ENCODE assay signal across 20 cellular contexts in genomic region chr21:34077888-34078287, GRCh38. TPM values are rescaled to one million over a fixed set of nuclear protein-coding genes. Genes with fewer than 3 reads are reported as not detected.
DNase-seq lines count a peak whose midpoint lies in the region; ATAC-seq, FAIRE-seq and TF ChIP-seq lines count a peak whose summit lies in the region.
"Had no signal": no experiment of that assay in that cellular context is flagged by ENCODE, and none has a peak within 500 bp of the region (broad histone marks: within the 10 kb centered on the region; RNA-seq: fewer than 3 reads in every experiment).

No MANE protein-coding gene starts in this region.

- H3K9me3 ChIP-seq in SK-N-SH (no peaks in the 10 kb centered on the region), OCI-LY7 (ENCODE audit: low read length) (no peaks in the 10 kb centered on the region), GM12878 (replicated peaks; ENCODE audit: control insufficient read depth, insufficient read depth, low read length) (no peaks in the 10 kb centered on the region), psoas muscle (no peaks in the 10 kb centered on the region), small intestine (ENCODE audit: control insufficient read depth, low read depth) (no peaks in the 10 kb centered on the region), gastrocnemius medialis (no peaks in the 10 kb centered on the region)
- H3K9me3 ChIP-seq: right lobe of liver had no signal

- ATAC-seq in SK-N-SH treated with all-trans-retinoic acid at 6 μM for 48 hours (no peak), GM12878 (0 out of 3 replicates have a peak, but pooled peaks have one; percentile 2), psoas muscle (no peak), gastrocnemius medialis (no peak)
- ATAC-seq: left lobe of liver; right lobe of liver; stimulated activated memory B cell treated with anti-CD40 and anti-IgM and Interleukin-4, amounts not matched to agents 10 μg/mL and 1 μg/mL and 100 μg/mL, for 72 hours had no signal

- H3F3A ChIP-seq in SK-N-SH (replicated peaks; ENCODE audit: insufficient read depth) = peaks cover 8% of the 10 kb centered on the region

- H3K4me2 ChIP-seq in SK-N-SH = 0 out of 2 replicates have a peak overlapping the region, but pooled peaks have one; percentile 16
- peak overlapping the region; percentile 22; the same call in 1 of the 2 replicates for H3K4me2 ChIP-seq in OCI-LY7 (ENCODE audit: low read length)
- peak overlapping the region; percentile 74 for H3K4me2 ChIP-seq in GM12878 (ENCODE audit: control insufficient read depth, insufficient read depth)

- no peaks in the 10 kb centered on the region for H3K27me3 ChIP-seq in SK-N-SH (ENCODE audit: insufficient read depth)
- H3K27me3 ChIP-seq in GM12878 (replicated peaks in 1 of 2; ENCODE audit: control insufficient read depth in 2 of 2, insufficient read depth in 2 of 2, low read length in 1 of 2) = no peaks in the 10 kb centered on the region
- no peaks in the 10 kb centered on the region for H3K27me3 ChIP-seq in psoas muscle (ENCODE audit: insufficient read depth in 3 of 3, low read length in 2 of 3)
- H3K27me3 ChIP-seq in small intestine (ENCODE audit: control insufficient read depth in 2 of 2, insufficient read depth in 2 of 2, low read length in 2 of 2) = no peaks in the 10 kb centered on the region
- H3K27me3 ChIP-seq in gastrocnemius medialis = no peaks in the 10 kb centered on the region
- H3K27me3 ChIP-seq: right lobe of liver had no signal

- WGBS in SK-N-SH (ENCODE audit: low lambda C conversion rate) = 80% methylated on average over 1 of the region's 1 CpG
- 57% methylated on average over 1 of the region's 1 CpG for WGBS in GM12878 (ENCODE audit: insufficient coverage, insufficient replicate concordance, low lambda C conversion rate, missing lambda C conversion rate)
- WGBS in psoas muscle, 3 donors = 79 to 87% (median 79%) methylated on average over 1 of the region's 1 CpG
- 58 to 83% (median 73%) methylated on average over 1 of the region's 1 CpG for WGBS in small intestine, 3 donors

- H4K20me1 ChIP-seq in SK-N-SH (ENCODE audit: insufficient read depth) = peaks cover 60% of the 10 kb centered on the region
- peaks cover 35% of the 10 kb centered on the region for H4K20me1 ChIP-seq in OCI-LY7 (ENCODE audit: insufficient read depth, low read length)
- no peaks in the 10 kb centered on the region for H4K20me1 ChIP-seq in GM12878 (ENCODE audit: control insufficient read depth, insufficient read depth)

- H3K4me1 ChIP-seq in SK-N-SH (ENCODE audit: control insufficient read depth in 1 of 2, insufficient read depth in 2 of 2, low read depth in 1 of 2, low read length in 1 of 2) (peaks cover 13 to 47% of the 10 kb centered on the region in 2 experiments), OCI-LY7 (ENCODE audit: insufficient read depth, low read length, poor library complexity, severe bottlenecking) (peaks cover 40% of the 10 kb centered on the region), GM12878 (ENCODE audit: control insufficient read depth, insufficient read depth, low read length) (peaks cover 24% of the 10 kb centered on the region), psoas muscle (peaks cover 61% of the 10 kb centered on the region), small intestine (ENCODE audit: control insufficient read depth in 2 of 2, insufficient read depth in 1 of 2, low read depth in 1 of 2, low read length in 1 of 2) (peaks cover 0 to 18% of the 10 kb centered on the region in 2 donors), gastrocnemius medialis (peaks cover 76 to 78% of the 10 kb centered on the region in 2 donors)

- no peak for FAIRE-seq in GM12878 (lab: Jason Lieb, UNC)
- no peak for FAIRE-seq in small intestine (lab: Jason Lieb, UNC)
- FAIRE-seq: GM18507, RCC 7860 had no signal

- TF ChIP-seq CTCF in SK-N-SH (IDR thresholded peaks at IDR 0.05) = no peak
- no peak for TF ChIP-seq CTCF in OCI-LY7 (conservative IDR thresholded peaks at IDR 0.05; ENCODE audit: low read length)
- TF ChIP-seq CTCF in GM12878 (IDR thresholded peaks at IDR 0.05 in 2 of 3, conservative IDR thresholded peaks at IDR 0.05 in 1 of 3; ENCODE audit: control insufficient read depth in 2 of 3, extremely low read depth in 1 of 3, insufficient read depth in 1 of 3, low read depth in 3 of 3, low read length in 3 of 3) = no peak
- TF ChIP-seq CTCF in psoas muscle (IDR thresholded peaks at IDR 0.05) = no peak
- no peak for TF ChIP-seq CTCF in GM13976 (IDR thresholded peaks at IDR 0.05; ENCODE audit: borderline replicate concordance, control extremely low read depth, extremely low read depth, insufficient read depth, missing control alignments)
- no peak for TF ChIP-seq CTCF in gastrocnemius medialis (IDR thresholded peaks at IDR 0.05 in 4 of 5, conservative IDR thresholded peaks at IDR 0.05 in 1 of 5)

- BruUV-seq in OCI-LY7 (replicated peaks; lab: Mats Ljungman, UMichigan) (no TSS peak), GM12878 (replicated peaks; lab: Mats Ljungman, UMichigan) (no TSS peak)

- H3K36me3 ChIP-seq in SK-N-SH (replicated peaks in 1 of 2; ENCODE audit: control insufficient read depth in 1 of 2, insufficient read depth in 2 of 2, low read length in 1 of 2) (peaks cover 14 to 49% of the 10 kb centered on the region in 2 experiments), OCI-LY7 (ENCODE audit: insufficient read depth, low read length) (peaks cover 81% of the 10 kb centered on the region), GM12878 (ENCODE audit: control insufficient read depth in 2 of 2, insufficient read depth in 2 of 2, low read length in 1 of 2) (no peaks in the 10 kb centered on the region; a peak in 1 of 4 replicates), psoas muscle (ENCODE audit: insufficient read depth in 1 of 2, low read depth in 1 of 2) (peaks cover 8 to 12% of the 10 kb centered on the region in 2 donors), small intestine (ENCODE audit: control insufficient read depth in 2 of 2, insufficient read depth in 2 of 2, low read length in 2 of 2) (no peaks in the 10 kb centered on the region), gastrocnemius medialis (no peaks in the 10 kb centered on the region)
- H3K36me3 ChIP-seq: right lobe of liver had no signal

- H2AFZ ChIP-seq in SK-N-SH (ENCODE audit: low read depth) = no peak overlapping the region
- no peak overlapping the region for H2AFZ ChIP-seq in OCI-LY7 (ENCODE audit: low read length)
- H2AFZ ChIP-seq in GM12878 (ENCODE audit: control insufficient read depth, low read depth, low read length) = no peak overlapping the region

- POLR2A ChIA-PET in SK-N-SH (lab: Yijun Ruan, JAX) = no interaction called here
- POLR2A ChIA-PET in OCI-LY7 (lab: Charles Lee) = interaction anchor here (1.4 to 2.7 kb wide), 2 partner anchors 15 to 25 kb away, joined by 3 to 6 read pairs; no protein-coding TSS in a partner anchor
- POLR2A ChIA-PET in GM12878 (lab: Charles Lee) = interaction anchor here (0.9 to 2.5 kb wide), 5 partner anchors 10 to 126 kb away, joined by 3 to 8 read pairs (median 4); no protein-coding TSS in a partner anchor

- TF ChIP-seq EP300 in SK-N-SH (IDR thresholded peaks at IDR 0.05; ENCODE audit: borderline replicate concordance in 1 of 2, low read depth in 1 of 2, low read length in 1 of 2) (no peak), GM12878 (IDR thresholded peaks at IDR 0.05; ENCODE audit: borderline replicate concordance in 1 of 2, control insufficient read depth in 1 of 2, low read depth in 2 of 2, low read length in 2 of 2) (no peak)

- peaks cover 88% of the 10 kb centered on the region for H3K79me2 ChIP-seq in SK-N-SH (ENCODE audit: insufficient read depth)
- H3K79me2 ChIP-seq in OCI-LY7 (ENCODE audit: insufficient read depth, low read depth, low read length) = peaks cover 85% of the 10 kb centered on the region
- peaks cover 88% of the 10 kb centered on the region for H3K79me2 ChIP-seq in GM12878 (ENCODE audit: control insufficient read depth, insufficient read depth, low read length)

- in situ Hi-C loops in GM12878 (cut with MboI) (no loop called here), GM13976 (cut with MboI; ENCODE audit: low sequenced_read_pairs, unreplicated experiment) (no loop called here), gastrocnemius medialis (cut with MboI; ENCODE audit: low sequenced_read_pairs in 4 of 4) (loop anchor here in 2 of 4 donors (10.0 kb wide), 1 partner anchor 153 kb away; no protein-coding TSS in a partner anchor)

- TF ChIP-seq RAD21 in SK-N-SH (IDR thresholded peaks at IDR 0.05; ENCODE audit: low read length) (no peak), GM12878 (IDR thresholded peaks at IDR 0.05; ENCODE audit: insufficient read depth, low read depth, low read length) (no peak)

- H3K9me2 ChIP-seq in SK-N-SH (no peaks in the 10 kb centered on the region), OCI-LY7 (ENCODE audit: insufficient read depth, low read length) (no peaks in the 10 kb centered on the region)

- SMC1A ChIA-PET in GM12878 (lab: Charles Lee; ENCODE audit: uncharacterized antibody, unreplicated experiment) = interaction anchor here (0.7 to 6.8 kb wide), 14 partner anchors 9 to 269 kb away, joined by 3 to 118 read pairs (median 4); no protein-coding TSS in a partner anchor

- H3K9ac ChIP-seq in SK-N-SH = no peak overlapping the region
- no peak overlapping the region for H3K9ac ChIP-seq in GM12878 (ENCODE audit: control insufficient read depth, insufficient read depth, low read length)

- H3K4me3 ChIP-seq in SK-N-SH (ENCODE audit: low read depth in 2 of 2, low read length in 1 of 2) = no peak overlapping the region
- no peak overlapping the region for H3K4me3 ChIP-seq in OCI-LY7 (ENCODE audit: low read depth, low read length, poor library complexity, severe bottlenecking)
- H3K4me3 ChIP-seq in GM12878 = peak overlapping the region; percentile 54; the same call in 1 of the 2 replicates
- H3K4me3 ChIP-seq in psoas muscle = peak overlapping the region; percentile 3
- H3K4me3 ChIP-seq in small intestine (ENCODE audit: low read depth in 1 of 2, low read length in 2 of 2) = no peak overlapping the region
- H3K4me3 ChIP-seq in gastrocnemius medialis = no peak overlapping the region
- H3K4me3 ChIP-seq: right lobe of liver had no signal

- intact Hi-C loops in OCI-LY7 (cut with micrococcal nuclease; ENCODE audit: unreplicated experiment) = no loop called here
- intact Hi-C loops in GM12878 (cut with micrococcal nuclease; ENCODE audit: unreplicated experiment) = loop anchor here (2.0 to 5.0 kb wide), 3 partner anchors 21 to 156 kb away; no protein-coding TSS in a partner anchor
- intact Hi-C loops in psoas muscle (cut with DNase I) = loop anchor here in 1 of 2 donors (5.0 to 10.0 kb wide), 2 partner anchors 51 to 133 kb away; no protein-coding TSS in a partner anchor
- intact Hi-C loops in gastrocnemius medialis (cut with DNase I; ENCODE audit: low total_unique reads) = loop anchor here (10.0 kb wide), 1 partner anchor 133 kb away; no protein-coding TSS in a partner anchor

- TF ChIP-seq POLR2A in GM12878 (IDR thresholded peaks at IDR 0.05; ENCODE audit: low read depth, low read length) = no peak
- TF ChIP-seq POLR2A in gastrocnemius medialis (IDR thresholded peaks at IDR 0.05) = no peak

- CTCF ChIA-PET in SK-N-SH (lab: Yijun Ruan, JAX) (interaction anchor here (5.5 kb wide), 1 partner anchor 14 kb away, joined by 43 read pairs; no protein-coding TSS in a partner anchor), OCI-LY7 (lab: Charles Lee; ENCODE audit: unreplicated experiment) (interaction anchor here (0.7 kb wide), 1 partner anchor 13 kb away, joined by 3 read pairs; no protein-coding TSS in a partner anchor), GM12878 (lab: Yijun Ruan, JAX) (interaction anchor here (0.6 to 6.2 kb wide), 5 partner anchors 53 to 478 kb away, joined by 3 to 29 read pairs (median 8); no protein-coding TSS in a partner anchor)

- 0 out of 4 replicates have a peak overlapping the region, but pooled peaks of 1 of the 2 experiments have one; percentile 1 for H3K27ac ChIP-seq in SK-N-SH (ENCODE audit: low read depth in 2 of 2, low read length in 1 of 2)
- no peak overlapping the region for H3K27ac ChIP-seq in OCI-LY7 (ENCODE audit: low read depth, low read length, poor library complexity, severe bottlenecking)
- H3K27ac ChIP-seq in GM12878 (ENCODE audit: control insufficient read depth, insufficient read depth) = no peak overlapping the region; the same call in 1 of the 2 replicates
- H3K27ac ChIP-seq in psoas muscle = peak overlapping the region; percentile 20
- no peak overlapping the region for H3K27ac ChIP-seq in small intestine (ENCODE audit: low read depth in 1 of 2, low read length in 1 of 2)
- peak overlapping the region in 2 of 4 donors; percentile 30 to 35 for H3K27ac ChIP-seq in gastrocnemius medialis
- H3K27ac ChIP-seq: 22Rv1, right lobe of liver had no signal

- RAD21 ChIA-PET in GM12878 (lab: Charles Lee; ENCODE audit: unreplicated experiment) = interaction anchor here (0.9 to 7.0 kb wide), 10 partner anchors 8 to 270 kb away, joined by 3 to 51 read pairs (median 4); no protein-coding TSS in a partner anchor

- DNase-seq in SK-N-SH = no peak
- DNase-seq in OCI-LY7 (ENCODE audit: low spot score) = no peak
- no peak for DNase-seq in GM12878 (ENCODE audit: low read depth, low spot score)
- DNase-seq in psoas muscle = no peak
- DNase-seq in small intestine = no peak
- DNase-seq in GM13976 (ENCODE audit: low spot score) = no peak
- DNase-seq in gastrocnemius medialis = no peak
- DNase-seq: activated CD8-positive, alpha-beta memory T cell treated with anti-CD3 and anti-CD28 coated beads for 24 hours; amygdala; GDM1; naive B cell; NCI-H1417 treated with DMSO at 0.1 percent for 48 hours; right lobe of liver; stimulated activated CD4-positive, alpha-beta T cell treated with anti-CD3 and anti-CD28 coated beads, Interleukin-4, amount 100 ng/mL, for 4 hours had no signal

RNA-seq across cellular contexts. Expression of gene MRPS6, which starts 4.5 kb away (rescaled TPM):
- polyA plus RNA-seq in SK-N-SH (2012; rRNA removed) (26.8 and 69.2 TPM in 2 replicates), GM12878 (2011; rRNA removed) (45.1 and 61.3 TPM in 2 replicates), GM12878 (2014; fragmentation: Illumina TruSeq; extraction: Trizol) (107 TPM in 2 replicates), GM12878 (2014; fragmentation: Nextera tagmentation; extraction: Ambion mirVana) (10 to 100 TPM; 55.6 to 95.2 TPM), GM12878 (2014; rRNA removed) (61.5 and 85.5 TPM in 2 replicates), GM12878 (2016; fragmentation: Nextera tagmentation; extraction: Ambion mirVana) (100 to 1,000 TPM; 228 to 232 TPM), psoas muscle (100 to 1,000 TPM in 2 of 3 donors, 10 to 100 TPM in 1; 69.9 to 191 (median 116) TPM), small intestine (10 to 100 TPM; 47.0 to 59.7 (median 57.8) TPM)
- polyA plus RNA-seq in SK-N-SH (2012; cell fraction: cytosol; rRNA removed) = 69.5 and 89.7 TPM in 2 replicates
- 37.7 and 46.6 TPM in 2 replicates for polyA plus RNA-seq in SK-N-SH (2012; cell fraction: nucleus; rRNA removed)
- total RNA-seq in OCI-LY7 (2014; rRNA removed; shearing (Covaris generic)) = 15.2 and 20.9 TPM in 2 replicates
- total RNA-seq in OCI-LY7 (2022) (56.1 and 64.7 TPM in 2 replicates), GM12878 (2014; rRNA removed) (32.5 and 37.3 TPM in 2 replicates), GM12878 (2014; rRNA removed; fragmentation: Illumina TruSeq; extraction: Trizol) (39.8 and 41.0 TPM in 2 replicates), GM12878 (2021) (97.0 and 101 TPM in 2 replicates), psoas muscle (10 to 100 TPM; 38.8 to 92.9 (median 76.7) TPM), gastrocnemius medialis (10 to 100 TPM; 17.3 to 54.8 (median 29.3) TPM)
- total RNA-seq in GM12878 (2013; cell fraction: nucleolus; rRNA removed) = 47.5 and 49.3 TPM in 2 replicates
- 58.7 TPM for polyA plus RNA-seq in GM12878 (2011; ENCODE audit: low read depth)
- polyA plus RNA-seq in GM12878 (2011; cell fraction: cytosol; rRNA removed) = 39.0 and 43.6 TPM in 2 replicates
- polyA plus RNA-seq in GM12878 (2011; cell fraction: nucleus; rRNA removed) = 67.4 and 71.1 TPM in 2 replicates
- 74.7 and 85.0 TPM in 2 replicates for polyA plus RNA-seq in GM12878 (2012)
- 23.5 and 29.5 TPM in 2 replicates for polyA minus RNA-seq in GM12878 (2011; rRNA and poly(A)+ RNA removed)
- 5.1 and 10.1 TPM in 2 replicates for polyA minus RNA-seq in GM12878 (2011; cell fraction: cytosol; rRNA and poly(A)+ RNA removed)
- 46.3 and 56.4 TPM in 2 replicates for polyA minus RNA-seq in GM12878 (2011; cell fraction: nucleus; rRNA and poly(A)+ RNA removed)

RNA-seq across cellular contexts. Expression of gene SLC5A3, which starts 4.5 kb away (rescaled TPM):
- polyA plus RNA-seq in SK-N-SH (2012; rRNA removed) (3.0 and 3.2 TPM in 2 replicates), GM12878 (2011; rRNA removed) (19.7 and 34.3 TPM in 2 replicates), GM12878 (2014; fragmentation: Illumina TruSeq; extraction: Trizol) (14.7 and 18.7 TPM in 2 replicates), GM12878 (2014; fragmentation: Nextera tagmentation; extraction: Ambion mirVana) (1 to 10 TPM; 3.3 to 4.7 TPM), GM12878 (2014; rRNA removed) (7.8 and 9.2 TPM in 2 replicates), GM12878 (2016; fragmentation: Nextera tagmentation; extraction: Ambion mirVana) (1 to 10 TPM; 6.9 to 8.1 TPM), psoas muscle (10 to 100 TPM in 1 of 3 donors, 1 to 10 TPM in 1, under 1 TPM in 1; 0.70 to 17.2 (median 2.9) TPM), small intestine (1 to 10 TPM in 1 of 3 donors, under 1 TPM in 2; 0.54 to 2.2 (median 0.89) TPM)
- polyA plus RNA-seq in SK-N-SH (2012; cell fraction: cytosol; rRNA removed) = 4.1 TPM in 2 replicates
- 2.9 and 6.9 TPM in 2 replicates for polyA plus RNA-seq in SK-N-SH (2012; cell fraction: nucleus; rRNA removed)
- 26.3 and 31.5 TPM in 2 replicates for total RNA-seq in OCI-LY7 (2014; rRNA removed; shearing (Covaris generic))
- total RNA-seq in OCI-LY7 (2022) (22.2 and 26.6 TPM in 2 replicates), GM12878 (2014; rRNA removed) (17.5 and 22.0 TPM in 2 replicates), GM12878 (2014; rRNA removed; fragmentation: Illumina TruSeq; extraction: Trizol) (21.4 and 25.7 TPM in 2 replicates), GM12878 (2021) (20.6 and 20.9 TPM in 2 replicates), psoas muscle (10 to 100 TPM in 1 of 4 donors, 1 to 10 TPM in 3; 2.6 to 12.8 (median 6.7) TPM), gastrocnemius medialis (10 to 100 TPM in 1 of 4 donors, 1 to 10 TPM in 3; 2.0 to 22.2 (median 6.2) TPM)
- total RNA-seq in GM12878 (2013; cell fraction: nucleolus; rRNA removed) = 279 and 285 TPM in 2 replicates
- polyA plus RNA-seq in GM12878 (2011; ENCODE audit: low read depth) = 3.3 TPM
- 6.1 and 9.4 TPM in 2 replicates for polyA plus RNA-seq in GM12878 (2011; cell fraction: cytosol; rRNA removed)
- 19.8 and 25.4 TPM in 2 replicates for polyA plus RNA-seq in GM12878 (2011; cell fraction: nucleus; rRNA removed)
- polyA plus RNA-seq in GM12878 (2012) = 6.0 and 8.3 TPM in 2 replicates
- 39.7 and 42.4 TPM in 2 replicates for polyA minus RNA-seq in GM12878 (2011; rRNA and poly(A)+ RNA removed)
- 12.6 and 15.2 TPM in 2 replicates for polyA minus RNA-seq in GM12878 (2011; cell fraction: cytosol; rRNA and poly(A)+ RNA removed)
- 58.9 and 71.1 TPM in 2 replicates for polyA minus RNA-seq in GM12878 (2011; cell fraction: nucleus; rRNA and poly(A)+ RNA removed)

Comparison
In these comparisons a context has a peak if more than half of its experiments do, and no peak if none do; other contexts are left out.
1. H3K4me2 ChIP-seq: peak in every context shown above with its lines; median percentile 74 in GM12878; 22 in OCI-LY7; 16 in SK-N-SH.
2. H3K4me3 ChIP-seq: peak in GM12878 (single experiment) and psoas muscle (single experiment); none in SK-N-SH (0 of 2), OCI-LY7 (single experiment), small intestine (0 of 2) and gastrocnemius medialis (0 of 4).